11 cellular contexts compared by ENCODE assay signal in the genomic region with DNA sequence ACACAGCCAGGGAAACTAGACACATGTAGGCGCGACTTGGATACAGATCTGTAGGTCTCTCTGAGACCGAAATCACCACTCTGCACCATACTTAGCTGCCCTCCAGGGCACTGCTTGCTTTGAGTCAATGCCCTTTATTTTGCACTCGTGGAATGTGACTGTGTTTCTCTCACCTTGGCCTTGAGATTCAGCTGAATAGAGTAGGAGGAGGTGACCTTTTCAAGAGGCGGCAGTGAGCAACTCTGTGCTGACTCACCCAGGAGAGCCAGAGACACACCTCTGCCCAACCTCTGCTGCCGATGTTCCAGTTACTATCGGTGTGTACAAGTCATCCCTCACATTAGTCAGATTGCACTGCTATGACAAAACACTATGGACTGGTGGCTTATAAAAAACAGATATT.
DNase-seq lines count a peak whose midpoint lies in the region; FAIRE-seq and TF ChIP-seq lines count a peak whose summit lies in the region.
"Had no signal": no experiment of that assay in that cellular context is flagged by ENCODE, and none has a peak within 500 bp of the region (broad histone marks: within the 10 kb centered on the region; RNA-seq: fewer than 3 reads in every experiment).

No MANE protein-coding gene starts in this region.

- no peaks in the 10 kb centered on the region for H3K4me1 ChIP-seq in adrenal gland (replicated peaks in 1 of 2)
- peaks cover 0 to 14% (median 0%) of the 10 kb centered on the region in 6 donors for H3K4me1 ChIP-seq in spleen

- FAIRE-seq in H54 (lab: Jason Lieb, UNC) = no peak

- POLR2A ChIA-PET in activated CD4-positive, alpha-beta memory T cell treated with anti-CD3 and anti-CD28 coated beads, Interleukin-2, amount 10 ng/mL, durations not matched to agents 7 days and 5 days (lab: Charles Lee) = interaction anchor here (1.4 to 2.6 kb wide), 5 partner anchors 25 to 77 kb away, joined by 4 to 15 read pairs (median 6); no protein-coding TSS in a partner anchor

- DNase-seq in H54 (ENCODE audit: insufficient read length, low spot score) (peak; percentile 3), adrenal gland (peak in 4 of 7 donors; percentile 8 to 53 (median 26)), amniotic stem cell (lab: John Stamatoyannopoulos, UW) (no peak), putamen (ENCODE audit: low spot score) (no peak), Ammon's horn (ENCODE audit: low spot score) (no peak), spleen (no peak)
- peak; percentile 68 for DNase-seq in activated CD4-positive, alpha-beta memory T cell treated with anti-CD3 and anti-CD28 coated beads, Interleukin-2, amount 10 ng/mL, durations not matched to agents 7 days and 5 days
- DNase-seq in stimulated activated CD4-positive, alpha-beta T cell treated with anti-CD3 and anti-CD28 coated beads, Interleukin-2, amount 100 ng/mL, for 48 hours = peak; percentile 52 to 55
- DNase-seq: NCI-H510A treated with DMSO at 0.1 percent for 48 hours had no signal

- H3K27me3 ChIP-seq in adrenal gland (no peaks in the 10 kb centered on the region), spleen (replicated peaks in 1 of 7) (peaks cover 0 to 6% (median 0%) of the 10 kb centered on the region in 7 donors)

- TF ChIP-seq POLR2A in H54 (IDR thresholded peaks at IDR 0.05; ENCODE audit: low read depth, low read length) (no peak), adrenal gland (IDR thresholded peaks at IDR 0.05) (no peak), spleen (IDR thresholded peaks at IDR 0.05) (no peak)

- H3K36me3 Mint-ChIP-seq in activated CD4-positive, alpha-beta memory T cell treated with anti-CD3 and anti-CD28 coated beads, Interleukin-2, amount 10 ng/mL, durations not matched to agents 7 days and 5 days (ENCODE audit: low read depth) = peaks cover 11% of the 10 kb centered on the region

- no peak overlapping the region for H3K27ac ChIP-seq in adrenal gland
- H3K27ac ChIP-seq in spleen = no peak overlapping the region
- H3K27ac ChIP-seq: KMS-11 had no signal

- H3K4me3 Mint-ChIP-seq in activated CD4-positive, alpha-beta memory T cell treated with anti-CD3 and anti-CD28 coated beads, Interleukin-2, amount 10 ng/mL, durations not matched to agents 7 days and 5 days = no peak overlapping the region

- 45 to 64% (median 60%) methylated on average over 7 of the region's 7 CpGs for WGBS in adrenal gland, 4 donors
- WGBS in spleen, 5 donors = 70 to 87% (median 83%) methylated on average over 7 of the region's 7 CpGs

- peaks cover 61% of the 10 kb centered on the region for H3K4me1 Mint-ChIP-seq in activated CD4-positive, alpha-beta memory T cell treated with anti-CD3 and anti-CD28 coated beads, Interleukin-2, amount 10 ng/mL, durations not matched to agents 7 days and 5 days

- H3K9me3 ChIP-seq in adrenal gland (replicated peaks in 1 of 3) = no peaks in the 10 kb centered on the region
- peaks cover 0 to 6% (median 0%) of the 10 kb centered on the region in 8 donors for H3K9me3 ChIP-seq in spleen

- CTCF ChIA-PET in activated CD4-positive, alpha-beta memory T cell treated with anti-CD3 and anti-CD28 coated beads, Interleukin-2, amount 10 ng/mL, durations not matched to agents 7 days and 5 days (lab: Charles Lee) = interaction anchor here (1.0 kb wide), 1 partner anchor 9 kb away, joined by 3 read pairs; no protein-coding TSS in a partner anchor

- H3K36me3 ChIP-seq in adrenal gland (replicated peaks in 1 of 2) (no peaks in the 10 kb centered on the region), spleen (no peaks in the 10 kb centered on the region)

- H3K9me3 Mint-ChIP-seq in activated CD4-positive, alpha-beta memory T cell treated with anti-CD3 and anti-CD28 coated beads, Interleukin-2, amount 10 ng/mL, durations not matched to agents 7 days and 5 days = peaks cover 4% of the 10 kb centered on the region

- no peaks in the 10 kb centered on the region for H3K27me3 Mint-ChIP-seq in activated CD4-positive, alpha-beta memory T cell treated with anti-CD3 and anti-CD28 coated beads, Interleukin-2, amount 10 ng/mL, durations not matched to agents 7 days and 5 days
- H3K27me3 Mint-ChIP-seq: naive thymus-derived CD8-positive, alpha-beta T cell had no signal

- intact Hi-C loops in adrenal gland (cut with DNase I) = no loop called here
- intact Hi-C loops in spleen (cut with DNase I; ENCODE audit: low total_unique reads) = no loop called here

- TF ChIP-seq CTCF in adrenal gland (IDR thresholded peaks at IDR 0.05) (no peak), spleen (IDR thresholded peaks at IDR 0.05 in 8 of 11, conservative IDR thresholded peaks at IDR 0.05 in 3 of 11) (no peak)

- peak overlapping the region; percentile 91 for H3K27ac Mint-ChIP-seq in activated CD4-positive, alpha-beta memory T cell treated with anti-CD3 and anti-CD28 coated beads, Interleukin-2, amount 10 ng/mL, durations not matched to agents 7 days and 5 days

- H3K4me3 ChIP-seq in adrenal gland = no peak overlapping the region
- no peak overlapping the region for H3K4me3 ChIP-seq in spleen

Comparison
In these comparisons a context has a peak if more than half of its experiments do, and no peak if none do; other contexts are left out.
1. DNase-seq: peak in H54 (single experiment), activated CD4-positive, alpha-beta memory T cell treated with anti-CD3 and anti-CD28 coated beads, Interleukin-2, amount 10 ng/mL, durations not matched to agents 7 days and 5 days (single experiment), adrenal gland (4 of 7) and stimulated activated CD4-positive, alpha-beta T cell treated with anti-CD3 and anti-CD28 coated beads, Interleukin-2, amount 100 ng/mL, for 48 hours (2 of 2); none in amniotic stem cell (single experiment), putamen (single experiment), Ammon's horn (single experiment) and spleen (single experiment).